Comparison of ENCODE assay signal across 8 cellular contexts in the genomic region with DNA sequence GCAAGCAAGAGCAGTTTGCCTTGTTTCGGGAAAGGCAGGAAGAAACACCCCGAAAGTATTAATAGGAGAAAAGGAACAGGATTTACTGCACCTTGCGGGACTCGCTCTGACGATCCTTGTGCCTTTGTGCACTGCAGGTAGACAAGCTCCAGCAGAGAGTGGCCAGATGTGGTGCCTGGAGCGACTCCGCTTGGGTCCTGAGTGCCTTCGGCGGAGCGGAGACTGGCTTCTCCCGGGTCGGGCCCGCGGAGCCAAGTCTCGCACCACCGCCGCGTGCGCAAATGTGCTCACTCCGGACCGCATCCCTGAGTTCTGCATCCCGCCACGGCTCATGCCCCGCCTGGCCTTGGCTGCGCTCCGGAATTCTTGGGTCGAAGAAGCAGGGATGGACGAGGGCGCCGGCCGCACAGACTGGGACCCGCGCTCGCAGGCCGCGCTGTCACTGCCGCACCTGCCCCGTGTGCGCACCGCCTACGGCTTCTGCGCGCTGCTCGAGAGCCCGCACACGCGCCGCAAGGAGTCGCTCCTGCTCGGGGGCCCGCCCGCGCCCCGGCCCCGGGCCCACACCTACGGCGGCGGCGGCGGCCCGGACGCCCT. TPM values are rescaled to one million over a fixed set of nuclear protein-coding genes. Genes with fewer than 3 reads are reported as not detected.
DNase-seq lines count a peak whose midpoint lies in the region; ATAC-seq and TF ChIP-seq lines count a peak whose summit lies in the region.

No MANE protein-coding gene starts in this region.

- no peaks in the 10 kb centered on the region for H3K36me3 Mint-ChIP-seq in activated T-cell treated with anti-CD3 and anti-CD28 coated beads, Interleukin-2, amount 50 U/mL, for 4 hours (ENCODE audit: insufficient read depth)
- no peaks in the 10 kb centered on the region for H3K36me3 Mint-ChIP-seq in osteocyte (ENCODE audit: unreplicated experiment)

- H3K27me3 ChIP-seq in HUES64 (ENCODE audit: insufficient read depth, low read length) (peaks cover 79% of the 10 kb centered on the region), foreskin keratinocyte (peaks cover 39% of the 10 kb centered on the region)

- in situ Hi-C loops in G401 (cut with HindIII; ENCODE audit: low sequenced_read_pairs) = no loop called here

- H3K27ac Mint-ChIP-seq in osteocyte (ENCODE audit: unreplicated experiment) = no peak overlapping the region

- peak overlapping the region; percentile 82 for H3K4me3 Mint-ChIP-seq in activated T-cell treated with anti-CD3 and anti-CD28 coated beads, Interleukin-2, amount 50 U/mL, for 4 hours
- H3K4me3 Mint-ChIP-seq in osteocyte (ENCODE audit: unreplicated experiment) = peak overlapping the region; percentile 69

- H3K27me3 Mint-ChIP-seq in activated T-cell treated with anti-CD3 and anti-CD28 coated beads, Interleukin-2, amount 50 U/mL, for 4 hours (ENCODE audit: low read depth) = peaks cover 19% of the 10 kb centered on the region
- H3K27me3 Mint-ChIP-seq in osteocyte (ENCODE audit: unreplicated experiment) = peaks cover 18% of the 10 kb centered on the region

- WGBS in HUES64 = 2% methylated on average over 62 of the region's 62 CpGs

- TF ChIP-seq CTCF in foreskin keratinocyte (conservative IDR thresholded peaks at IDR 0.05) = peak; percentile 19
- no peak for TF ChIP-seq CTCF in osteocyte (IDR thresholded peaks at IDR 0.05)

- H3K9ac ChIP-seq in HUES64 (ENCODE audit: low read depth, low read length) = no peak overlapping the region

- H3K4me1 ChIP-seq in HUES64 (ENCODE audit: insufficient read depth, low read length) = peaks cover 11% of the 10 kb centered on the region
- peaks cover 9% of the 10 kb centered on the region for H3K4me1 ChIP-seq in foreskin keratinocyte

- peak; percentile 74 to 75 for ATAC-seq in activated T-cell treated with anti-CD3 and anti-CD28 coated beads, Interleukin-2, amount 50 U/mL, for 4 hours
- ATAC-seq in foreskin keratinocyte = peak; percentile 32
- no peak for ATAC-seq in HG02588 (IDR thresholded peaks at IDR 0.05; ENCODE audit: unreplicated experiment)

- H3K4me3 ChIP-seq in HUES64 (ENCODE audit: low read length) = peak overlapping the region; percentile 43

- H3K27ac ChIP-seq in HUES64 (ENCODE audit: low read depth, low read length) (no peak overlapping the region), foreskin keratinocyte (no peak overlapping the region)

- H3K9me3 Mint-ChIP-seq in activated T-cell treated with anti-CD3 and anti-CD28 coated beads, Interleukin-2, amount 50 U/mL, for 4 hours = no peaks in the 10 kb centered on the region
- no peaks in the 10 kb centered on the region for H3K9me3 Mint-ChIP-seq in osteocyte (ENCODE audit: unreplicated experiment)

- DNase-seq in G401 (ENCODE audit: low spot score) (peak; percentile 35), foreskin keratinocyte (peak in 1 of 2 donors; percentile 25), osteocyte (ENCODE audit: extremely low spot score, unreplicated experiment) (no peak), epidermal melanocyte (ENCODE audit: insufficient read length, low spot score) (no peak), globus pallidus (ENCODE audit: low spot score) (no peak)
- DNase-seq in activated T-cell treated with anti-CD3 and anti-CD28 coated beads, Interleukin-2, amount 50 U/mL, for 4 hours = no peak

- no peaks in the 10 kb centered on the region for H3K36me3 ChIP-seq in HUES64 (ENCODE audit: insufficient read depth, low read length)

- no peaks in the 10 kb centered on the region for H3K9me3 ChIP-seq in HUES64 (ENCODE audit: insufficient read depth, low read depth, low read length)

- peaks cover 23% of the 10 kb centered on the region for H3K4me1 Mint-ChIP-seq in activated T-cell treated with anti-CD3 and anti-CD28 coated beads, Interleukin-2, amount 50 U/mL, for 4 hours (ENCODE audit: low read depth)
- H3K4me1 Mint-ChIP-seq in osteocyte (ENCODE audit: unreplicated experiment) = peaks cover 28% of the 10 kb centered on the region

RNA-seq across cellular contexts. Expression of a gene that starts 0.8 kb away (rescaled TPM):
- not detected in 2 replicates for total RNA-seq in G401 (2014; rRNA removed; shearing (Covaris generic))
- polyA plus RNA-seq in HUES64 (2013, experiment 1 of 2) = 0.15 TPM
- 0.13 TPM for polyA plus RNA-seq in HUES64 (2013, experiment 2 of 2)
- 1 to 10 TPM in 1 of 3 donors, under 1 TPM in 2; 0.43 to 1.0 (median 0.69) TPM for total RNA-seq in activated T-cell treated with anti-CD3 and anti-CD28 coated beads, Interleukin-2, amount 50 U/mL, for 4 hours
- total RNA-seq in foreskin keratinocyte = not detected in 2 replicates
- not detected in 2 replicates for polyA plus RNA-seq in foreskin keratinocyte
- total RNA-seq in osteocyte = not detected in 2 replicates

RNA-seq across cellular contexts. Expression of a gene that starts 7.3 kb away (rescaled TPM):
- 11.2 and 23.4 TPM in 2 replicates for total RNA-seq in G401 (2014; rRNA removed; shearing (Covaris generic))
- polyA plus RNA-seq in HUES64 (2013, experiment 1 of 2) = 4.3 TPM
- 5.7 TPM for polyA plus RNA-seq in HUES64 (2013, experiment 2 of 2)
- 10 to 100 TPM; 15.5 to 20.6 (median 18.1) TPM for total RNA-seq in activated T-cell treated with anti-CD3 and anti-CD28 coated beads, Interleukin-2, amount 50 U/mL, for 4 hours
- total RNA-seq in foreskin keratinocyte (14.3 and 17.8 TPM in 2 replicates), osteocyte (60.2 and 67.5 TPM in 2 replicates)
- polyA plus RNA-seq in foreskin keratinocyte = 3.1 and 3.3 TPM in 2 replicates
